Comparison of ENCODE assay signal across 11 cellular contexts in genomic region chr3:141386080-141386594, GRCh38. TPM values are rescaled to one million over a fixed set of nuclear protein-coding genes. Genes with fewer than 3 reads are reported as not detected.
A peak's percentile ranks its signal among the peaks of the same experiment; 100 is the strongest.
DNase-seq lines count a peak whose midpoint lies in the region; ATAC-seq and TF ChIP-seq lines count a peak whose summit lies in the region.
"Had no signal": no experiment of that assay in that cellular context is flagged by ENCODE, and none has a peak within 500 bp of the region (broad histone marks: within the 10 kb centered on the region; RNA-seq: fewer than 3 reads in every experiment).

No MANE protein-coding gene starts in this region.

- H3K4me3 ChIP-seq in CD4-positive, alpha-beta memory T cell (ENCODE audit: low read length in 2 of 2), result peak overlapping the region in 1 of 2 donors; percentile 17
- peak overlapping the region; percentile 45 for H3K4me3 ChIP-seq in coronary artery
- no peak overlapping the region for H3K4me3 ChIP-seq in neuronal stem cell (ENCODE audit: low read length in 2 of 2)
- H3K4me3 ChIP-seq in right atrium auricular region, result no peak overlapping the region

- H3K14ac ChIP-seq in neuronal stem cell (ENCODE audit: low read length), result no peak overlapping the region

- no peaks in the 10 kb centered on the region for H3K27me3 Mint-ChIP-seq in CD4-positive, alpha-beta memory T cell
- no peaks in the 10 kb centered on the region for H3K27me3 Mint-ChIP-seq in natural killer cell treated with Interleukin-12 subunit alpha and Interleukin-12 subunit beta and Interleukin-15 and Interleukin-18, amount 100 ng/mL, for 72 hours
- H3K27me3 Mint-ChIP-seq: stimulated activated naive CD8-positive, alpha-beta T cell treated with anti-CD3 and anti-CD28 coated beads, Interleukin-15, Interleukin-2, amounts not matched to agents 100 ng/mL and 50 ng/mL, for 24 hours had no signal

- peaks cover 17% of the 10 kb centered on the region for H3K4me1 ChIP-seq in CD4-positive, alpha-beta memory T cell (ENCODE audit: insufficient read depth, low read length)
- H3K4me1 ChIP-seq in neuronal stem cell (ENCODE audit: control insufficient read depth in 2 of 2, insufficient read depth in 1 of 2, low read depth in 1 of 2, low read length in 2 of 2) (peaks cover 4 to 7% of the 10 kb centered on the region in 2 donors), right atrium auricular region (no peaks in the 10 kb centered on the region)

- no peaks in the 10 kb centered on the region for H3K36me3 Mint-ChIP-seq in CD4-positive, alpha-beta memory T cell
- H3K36me3 Mint-ChIP-seq in natural killer cell treated with Interleukin-12 subunit alpha and Interleukin-12 subunit beta and Interleukin-15 and Interleukin-18, amount 100 ng/mL, for 72 hours, result no peaks in the 10 kb centered on the region

- H2BK5ac ChIP-seq in neuronal stem cell (ENCODE audit: low read length), result no peak overlapping the region

- no peak for ATAC-seq in HG02870 (IDR thresholded peaks at IDR 0.05; ENCODE audit: unreplicated experiment)
- no peak for ATAC-seq in natural killer cell treated with Interleukin-12 subunit alpha and Interleukin-12 subunit beta and Interleukin-15 and Interleukin-18, amount 100 ng/mL, for 72 hours

- H4K8ac ChIP-seq in neuronal stem cell (ENCODE audit: low read depth, low read length), result no peak overlapping the region

- H3K36me3 ChIP-seq in CD4-positive, alpha-beta memory T cell (ENCODE audit: insufficient read depth, low read length), result no peaks in the 10 kb centered on the region
- H3K36me3 ChIP-seq in neuronal stem cell (replicated peaks in 1 of 2; ENCODE audit: control insufficient read depth in 2 of 2, insufficient read depth in 2 of 2, low read length in 2 of 2) (peaks cover 2 to 32% of the 10 kb centered on the region in 2 donors), right atrium auricular region (peaks cover 3% of the 10 kb centered on the region)

- CTCF ChIA-PET in CD4-positive, alpha-beta memory T cell (lab: Charles Lee; ENCODE audit: partially characterized antibody), result interaction anchor here (0.7 to 8.0 kb wide), 11 partner anchors 11 to 81 kb away, joined by 3 to 54 read pairs (median 4); no protein-coding TSS in a partner anchor

- H3K9me3 ChIP-seq in CD4-positive, alpha-beta memory T cell (ENCODE audit: control insufficient read depth in 1 of 2, low read length in 2 of 2), result no peaks in the 10 kb centered on the region
- H3K9me3 ChIP-seq in neuronal stem cell (replicated peaks in 1 of 2; ENCODE audit: control insufficient read depth in 2 of 2, insufficient read depth in 1 of 2, low read depth in 1 of 2, low read length in 2 of 2) (no peaks in the 10 kb centered on the region), right atrium auricular region (no peaks in the 10 kb centered on the region)

- H3K9me3 Mint-ChIP-seq in CD4-positive, alpha-beta memory T cell, result peaks cover 0 to 2% (median 0%) of the 10 kb centered on the region in 8 donors
- no peaks in the 10 kb centered on the region for H3K9me3 Mint-ChIP-seq in natural killer cell treated with Interleukin-12 subunit alpha and Interleukin-12 subunit beta and Interleukin-15 and Interleukin-18, amount 100 ng/mL, for 72 hours
- H3K9me3 Mint-ChIP-seq: stimulated activated naive CD8-positive, alpha-beta T cell treated with anti-CD3 and anti-CD28 coated beads, Interleukin-15, Interleukin-2, amounts not matched to agents 100 ng/mL and 50 ng/mL, for 24 hours had no signal

- POLR2A ChIA-PET in CD4-positive, alpha-beta memory T cell (lab: Charles Lee; ENCODE audit: partially characterized antibody), result interaction anchor here (0.7 to 11.1 kb wide), 8 partner anchors 11 to 113 kb away, joined by 3 to 196 read pairs (median 6); partner anchors contain the start of gene RASA2

- no peaks in the 10 kb centered on the region for H3K79me1 ChIP-seq in neuronal stem cell (ENCODE audit: low read depth, low read length)

- TF ChIP-seq CTCF in coronary artery (IDR thresholded peaks at IDR 0.05) (no peak), right atrium auricular region (IDR thresholded peaks at IDR 0.05) (no peak)

- H3K4ac ChIP-seq in neuronal stem cell (ENCODE audit: low read length), result no peak overlapping the region

- H3K27ac ChIP-seq in CD4-positive, alpha-beta memory T cell (ENCODE audit: low read depth, low read length), result peak overlapping the region; percentile 33
- H3K27ac ChIP-seq in coronary artery (no peak overlapping the region), neuronal stem cell (replicated peaks; ENCODE audit: low read length) (no peak overlapping the region), right atrium auricular region (no peak overlapping the region)

- no peak overlapping the region for H4K91ac ChIP-seq in neuronal stem cell (ENCODE audit: low read depth, low read length, poor library complexity)

- WGBS in neuronal stem cell (ENCODE audit: extremely low coverage in 2 of 2, insufficient read length in 2 of 2, insufficient replicate concordance in 1 of 2), 2 donors, result no CpG with 5 or more reads among the region's 6 CpGs

- H2BK15ac ChIP-seq in neuronal stem cell (ENCODE audit: low read length), result no peak overlapping the region

- no peaks in the 10 kb centered on the region for H3K27me3 ChIP-seq in CD4-positive, alpha-beta memory T cell (ENCODE audit: insufficient read depth, low read length)
- H3K27me3 ChIP-seq in neuronal stem cell (ENCODE audit: control insufficient read depth in 3 of 3, insufficient read depth in 3 of 3, low read depth in 1 of 3, low read length in 3 of 3) (no peaks in the 10 kb centered on the region), right atrium auricular region (no peaks in the 10 kb centered on the region)

- H3K9ac ChIP-seq in neuronal stem cell (ENCODE audit: low read depth, low read length, poor library complexity), result no peak overlapping the region

- peaks cover 18 to 23% (median 19%) of the 10 kb centered on the region in 4 donors for H3K4me1 Mint-ChIP-seq in CD4-positive, alpha-beta memory T cell
- peaks cover 3 to 11% of the 10 kb centered on the region in 2 donors for H3K4me1 Mint-ChIP-seq in natural killer cell treated with Interleukin-12 subunit alpha and Interleukin-12 subunit beta and Interleukin-15 and Interleukin-18, amount 100 ng/mL, for 72 hours (ENCODE audit: low read depth in 2 of 2)

- no peak overlapping the region for H3K4me2 ChIP-seq in neuronal stem cell (ENCODE audit: insufficient read depth, low read length, poor library complexity, severe bottlenecking)

- intact Hi-C loops in CD4-positive, alpha-beta memory T cell (cut with micrococcal nuclease), result no loop called here

- H3K18ac ChIP-seq in neuronal stem cell (ENCODE audit: low read length), result no peak overlapping the region

- no peak for DNase-seq in CD4-positive, alpha-beta memory T cell
- DNase-seq in NCI-H2227 treated with DMSO at 0.1 percent for 48 hours (lab: John Stamatoyannopoulos, UW), result peak; percentile 32
- no peak for DNase-seq in coronary artery (ENCODE audit: low spot score)
- no peak for DNase-seq in neuronal stem cell (ENCODE audit: low spot score)
- no peak for DNase-seq in right atrium auricular region (ENCODE audit: low spot score)
- no peak for DNase-seq in natural killer cell treated with Interleukin-12 subunit alpha and Interleukin-12 subunit beta and Interleukin-15 and Interleukin-18, amount 100 ng/mL, for 72 hours (ENCODE audit: low spot score)
- no peak for DNase-seq in stimulated activated CD4-positive, alpha-beta T cell treated with anti-CD3 and anti-CD28 coated beads, Interleukin-1b, Interleukin-23, amount 100 ng/mL, for 48 hours
- DNase-seq: activated CD4-positive, alpha-beta T cell treated with anti-CD3 and anti-CD28 coated beads for 4 hours; KBM-7 had no signal

- peak overlapping the region; percentile 45 to 89 (median 86) for H3K27ac Mint-ChIP-seq in CD4-positive, alpha-beta memory T cell
- H3K27ac Mint-ChIP-seq in natural killer cell treated with Interleukin-12 subunit alpha and Interleukin-12 subunit beta and Interleukin-15 and Interleukin-18, amount 100 ng/mL, for 72 hours, result no peak overlapping the region
- H3K27ac Mint-ChIP-seq: stimulated activated naive CD8-positive, alpha-beta T cell treated with anti-CD3 and anti-CD28 coated beads, Interleukin-15, Interleukin-2, amounts not matched to agents 100 ng/mL and 50 ng/mL, for 24 hours had no signal

- H3K23ac ChIP-seq in neuronal stem cell (ENCODE audit: low read depth, low read length, poor library complexity), result no peak overlapping the region

- H2BK12ac ChIP-seq in neuronal stem cell (ENCODE audit: low read length), result no peak overlapping the region

- no peak overlapping the region for H2AK5ac ChIP-seq in neuronal stem cell (ENCODE audit: low read depth, low read length)

- no peak overlapping the region for H2BK120ac ChIP-seq in neuronal stem cell (ENCODE audit: low read depth, low read length)

- H2AFZ ChIP-seq in neuronal stem cell (ENCODE audit: low read length), result peak overlapping the region; percentile 47

- peak overlapping the region; percentile 85 to 91 (median 88) for H3K4me3 Mint-ChIP-seq in CD4-positive, alpha-beta memory T cell
- no peak overlapping the region for H3K4me3 Mint-ChIP-seq in natural killer cell treated with Interleukin-12 subunit alpha and Interleukin-12 subunit beta and Interleukin-15 and Interleukin-18, amount 100 ng/mL, for 72 hours

RNA-seq across cellular contexts. Expression of gene ZBTB38, which starts 17.8 kb away (rescaled TPM):
- 10 to 100 TPM; 86.6 to 87.8 TPM for total RNA-seq in CD4-positive, alpha-beta memory T cell
- polyA plus RNA-seq in CD4-positive, alpha-beta memory T cell, result 100 to 1,000 TPM in 1 of 2 donors, 10 to 100 TPM in 1; 44.1 to 103 TPM
- polyA plus RNA-seq in neuronal stem cell (2013, experiment 1 of 2), result 7.1 TPM
- 7.6 TPM for polyA plus RNA-seq in neuronal stem cell (2013, experiment 2 of 2)
- total RNA-seq in right atrium auricular region, result 100 to 1,000 TPM; 120 to 127 TPM
- total RNA-seq in natural killer cell treated with Interleukin-12 subunit alpha and Interleukin-12 subunit beta and Interleukin-15 and Interleukin-18, amount 100 ng/mL, for 72 hours, result 10 to 100 TPM; 24.5 to 29.5 TPM

Comparison
In these comparisons a context has a peak if more than half of its experiments do, and no peak if none do; other contexts are left out.
1. H3K27ac Mint-ChIP-seq: peak in CD4-positive, alpha-beta memory T cell (7 of 7); none in natural killer cell treated with Interleukin-12 subunit alpha and Interleukin-12 subunit beta and Interleukin-15 and Interleukin-18, amount 100 ng/mL, for 72 hours (0 of 2).